9 cellular contexts compared by ENCODE assay signal in the genomic region with DNA sequence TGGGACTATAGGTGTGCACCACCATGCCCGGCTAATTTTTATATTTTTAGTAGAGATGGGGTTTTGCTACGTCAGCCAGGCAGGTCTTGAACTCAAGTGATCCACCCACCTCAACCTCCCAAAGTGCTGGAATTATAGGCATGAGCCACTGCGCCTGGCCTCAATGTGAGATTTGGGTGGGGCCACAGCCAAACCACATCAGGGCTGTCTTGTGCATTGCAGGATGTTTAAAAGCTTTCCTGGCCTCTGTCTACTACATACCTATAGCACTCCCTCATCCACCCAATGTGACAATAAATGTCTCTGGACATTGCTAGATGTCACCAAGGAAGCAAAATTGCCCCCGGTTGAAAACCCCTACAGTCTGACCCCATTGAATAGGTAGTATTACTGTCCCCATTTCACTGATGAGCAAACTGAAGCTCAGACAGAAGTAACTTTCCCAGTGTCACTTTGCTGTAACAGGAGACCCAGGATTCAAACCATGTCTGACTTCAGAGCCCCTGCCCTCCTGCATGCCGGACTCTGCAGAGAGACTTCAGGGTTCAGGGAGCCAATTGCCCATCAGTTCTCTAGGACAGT. TPM values are rescaled to one million over a fixed set of nuclear protein-coding genes. Genes with fewer than 3 reads are reported as not detected.
A peak's percentile ranks its signal among the peaks of the same experiment; 100 is the strongest.
DNase-seq lines count a peak whose midpoint lies in the region; ATAC-seq and TF ChIP-seq lines count a peak whose summit lies in the region.
"Had no signal": no experiment of that assay in that cellular context is flagged by ENCODE, and none has a peak within 500 bp of the region (broad histone marks: within the 10 kb centered on the region; RNA-seq: fewer than 3 reads in every experiment).

No MANE protein-coding gene starts in this region.

- H3K9me3 ChIP-seq in mesodermal cell (ENCODE audit: control insufficient read depth, low read length), result no peaks in the 10 kb centered on the region

- H3K4me3 ChIP-seq in ACC112 (ENCODE audit: low read depth, low read length), result 0 out of 2 replicates have a peak overlapping the region, but pooled peaks have one; percentile 9
- no peak overlapping the region for H3K4me3 ChIP-seq in astrocyte of the spinal cord (ENCODE audit: low read depth, low read length)
- H3K4me3 ChIP-seq in mesodermal cell (ENCODE audit: extremely low read depth, insufficient read depth, low read length, poor library complexity, severe bottlenecking), result no peak overlapping the region

- no peaks in the 10 kb centered on the region for H3K27me3 ChIP-seq in ACC112 (ENCODE audit: insufficient read depth, low read length)

- H3K27ac ChIP-seq in ACC112 (ENCODE audit: low read depth, low read length) (peak overlapping the region; percentile 84), mesodermal cell (ENCODE audit: low read depth, low read length, severe bottlenecking) (peak overlapping the region; percentile 87)

- ATAC-seq in GM19452 (IDR thresholded peaks at IDR 0.05; ENCODE audit: unreplicated experiment) (no peak), GM18873 (IDR thresholded peaks at IDR 0.05; ENCODE audit: low FRiP score, unreplicated experiment) (no peak), HG02798 (IDR thresholded peaks at IDR 0.05; ENCODE audit: poor library complexity, unreplicated experiment) (no peak)

- DNase-seq in HS-5 (ENCODE audit: low read depth) (peak; percentile 46), astrocyte of the spinal cord (ENCODE audit: low read depth, low spot score) (peak; percentile 85), OCI-M1 (lab: John Stamatoyannopoulos, UW) (no peak)
- DNase-seq: midbrain had no signal

- 97 to 100% methylated on average over 2 to 5 of the region's 5 CpGs for WGBS in mesodermal cell (ENCODE audit: insufficient coverage in 2 of 2), 2 experiments

- no peak for TF ChIP-seq CTCF in astrocyte of the spinal cord (IDR thresholded peaks at IDR 0.05; ENCODE audit: low read depth, low read length)

- peaks cover 47% of the 10 kb centered on the region for H3K4me1 ChIP-seq in ACC112 (ENCODE audit: control insufficient read depth, insufficient read depth, low read length, unreplicated experiment)
- H3K4me1 ChIP-seq in mesodermal cell (ENCODE audit: control insufficient read depth, insufficient read depth, low read length, poor library complexity, severe bottlenecking), result peaks cover 44% of the 10 kb centered on the region

- peaks cover 14% of the 10 kb centered on the region for H3K79me2 ChIP-seq in ACC112 (ENCODE audit: control insufficient read depth, insufficient read depth, low read length, unreplicated experiment)

- H3K36me3 ChIP-seq in ACC112 (ENCODE audit: insufficient read depth, low read length), result no peaks in the 10 kb centered on the region
- H3K36me3 ChIP-seq in mesodermal cell (ENCODE audit: control insufficient read depth, insufficient read depth, low read length), result no peaks in the 10 kb centered on the region

- H2AFZ ChIP-seq in ACC112 (ENCODE audit: low read length, unreplicated experiment), result no peak overlapping the region

- in situ Hi-C loops in astrocyte of the spinal cord (cut with HindIII; ENCODE audit: low sequenced_read_pairs), result no loop called here

RNA-seq across cellular contexts. Expression of a gene that starts 3.6 kb away (rescaled TPM):
- 3.7 TPM for polyA plus RNA-seq in mesodermal cell (2013, experiment 1 of 2)
- polyA plus RNA-seq in mesodermal cell (2013, experiment 2 of 2), result 3.2 TPM

RNA-seq across cellular contexts. Expression of a gene that starts 58.5 kb away (rescaled TPM):
- polyA plus RNA-seq in mesodermal cell (2013, experiment 1 of 2), result not detected
- not detected for polyA plus RNA-seq in mesodermal cell (2013, experiment 2 of 2)
